19 cellular contexts compared by ENCODE assay signal in genomic region chr10:78513986-78514385, GRCh38.
"Had no signal": no experiment of that assay in that cellular context is flagged by ENCODE, and none has a peak within 500 bp of the region (broad histone marks: within the 10 kb centered on the region; RNA-seq: fewer than 3 reads in every experiment).

No MANE protein-coding gene starts in this region.

- H3K4me1 Mint-ChIP-seq: activated CD4-positive, alpha-beta T cell treated with anti-CD3 and anti-CD28 coated beads, Interleukin-2, amount 10 ng/mL, durations not matched to agents 7 days and 5 days; activated naive CD4-positive, alpha-beta T cell treated with anti-CD3 and anti-CD28 coated beads, Interleukin-2, amount 10 ng/mL, durations not matched to agents 7 days and 5 days; memory B cell; naive B cell; stimulated activated effector memory CD8-positive, alpha-beta T cell treated with anti-CD3 and anti-CD28 coated beads, Interleukin-12 subunit alpha, Interleukin-12 subunit beta, amount 100 ng/mL, for 72 hours; stimulated activated naive CD8-positive, alpha-beta T cell treated with anti-CD3 and anti-CD28 coated beads, Interleukin-15, amount 100 ng/mL, for 72 hours had no signal

- H3K9me3 Mint-ChIP-seq: activated CD4-positive, alpha-beta T cell treated with anti-CD3 and anti-CD28 coated beads, Interleukin-2, amount 10 ng/mL, durations not matched to agents 7 days and 5 days; activated naive CD4-positive, alpha-beta T cell treated with anti-CD3 and anti-CD28 coated beads, Interleukin-2, amount 10 ng/mL, durations not matched to agents 7 days and 5 days; dendritic cell treated with granulocyte-macrophage colony-stimulating factor and Interleukin-4, amounts not matched to agents 40 ng/mL and 50 ng/mL, for 4 days; memory B cell; neural crest cell; stimulated activated effector memory CD8-positive, alpha-beta T cell treated with anti-CD3 and anti-CD28 coated beads, Interleukin-12 subunit alpha, Interleukin-12 subunit beta, amount 100 ng/mL, for 72 hours; stimulated activated naive CD8-positive, alpha-beta T cell treated with anti-CD3 and anti-CD28 coated beads, Interleukin-15, amount 100 ng/mL, for 72 hours had no signal

- H3K27ac Mint-ChIP-seq: activated CD4-positive, alpha-beta T cell treated with anti-CD3 and anti-CD28 coated beads, Interleukin-2, amount 10 ng/mL, durations not matched to agents 7 days and 5 days; activated naive CD4-positive, alpha-beta T cell treated with anti-CD3 and anti-CD28 coated beads, Interleukin-2, amount 10 ng/mL, durations not matched to agents 7 days and 5 days; brain; dendritic cell treated with granulocyte-macrophage colony-stimulating factor and Interleukin-4, amounts not matched to agents 40 ng/mL and 50 ng/mL, for 4 days; memory B cell; naive B cell; stimulated activated effector memory CD8-positive, alpha-beta T cell treated with anti-CD3 and anti-CD28 coated beads, Interleukin-12 subunit alpha, Interleukin-12 subunit beta, amount 100 ng/mL, for 72 hours; stimulated activated naive CD8-positive, alpha-beta T cell treated with anti-CD3 and anti-CD28 coated beads, Interleukin-15, amount 100 ng/mL, for 72 hours had no signal

- H3K9me3 ChIP-seq: SK-N-SH, transverse colon had no signal

- H3K4me3 ChIP-seq: transverse colon had no signal

- H3K36me3 ChIP-seq: transverse colon had no signal

- H3K4me3 Mint-ChIP-seq: activated CD4-positive, alpha-beta T cell treated with anti-CD3 and anti-CD28 coated beads, Interleukin-2, amount 10 ng/mL, durations not matched to agents 7 days and 5 days; activated naive CD4-positive, alpha-beta T cell treated with anti-CD3 and anti-CD28 coated beads, Interleukin-2, amount 10 ng/mL, durations not matched to agents 7 days and 5 days; brain; dendritic cell treated with granulocyte-macrophage colony-stimulating factor and Interleukin-4, amounts not matched to agents 40 ng/mL and 50 ng/mL, for 4 days; memory B cell; naive B cell; neural crest cell; stimulated activated effector memory CD8-positive, alpha-beta T cell treated with anti-CD3 and anti-CD28 coated beads, Interleukin-12 subunit alpha, Interleukin-12 subunit beta, amount 100 ng/mL, for 72 hours; stimulated activated naive CD8-positive, alpha-beta T cell treated with anti-CD3 and anti-CD28 coated beads, Interleukin-15, amount 100 ng/mL, for 72 hours had no signal

- H3K27me3 ChIP-seq: transverse colon had no signal

- H3K36me3 Mint-ChIP-seq: activated naive CD4-positive, alpha-beta T cell treated with anti-CD3 and anti-CD28 coated beads, Interleukin-2, amount 10 ng/mL, durations not matched to agents 7 days and 5 days; brain; memory B cell; naive B cell; stimulated activated effector memory CD8-positive, alpha-beta T cell treated with anti-CD3 and anti-CD28 coated beads, Interleukin-12 subunit alpha, Interleukin-12 subunit beta, amount 100 ng/mL, for 72 hours had no signal

- DNase-seq: activated CD4-positive, alpha-beta T cell treated with anti-CD3 and anti-CD28 coated beads, Interleukin-2, amount 10 ng/mL, durations not matched to agents 7 days and 5 days; activated effector memory CD4-positive, alpha-beta T cell treated with anti-CD3 and anti-CD28 coated beads, Interleukin-2, amount 50 U/mL, for 16 hours; activated naive CD4-positive, alpha-beta T cell treated with anti-CD3 and anti-CD28 coated beads, Interleukin-2, amount 10 ng/mL, durations not matched to agents 7 days and 5 days; activated T-cell treated with anti-CD3 and anti-CD28 coated beads for 4 hours; anterior cingulate cortex; effector CD4-positive, alpha-beta T cell; foreskin melanocyte; hippocampal formation; naive B cell; SK-N-SH; small intestine; stimulated activated CD4-positive, alpha-beta T cell treated with anti-CD3 and anti-CD28 coated beads, Interleukin-2, amount 100 ng/mL, for 24 hours; stimulated activated naive CD8-positive, alpha-beta T cell treated with anti-CD3 and anti-CD28 coated beads, Interleukin-15, amount 100 ng/mL, for 72 hours; transverse colon had no signal
